ENCODE assay signal across 1 cellular context in genomic region chr4:41644915-41645295, GRCh38.
TF ChIP-seq lines count a peak whose summit lies in the region.

No MANE protein-coding gene starts in this region.

TF ChIP-seq in GM23338, 12 proteins besides CTCF, POLR2A, EP300 and RAD21 (continued from another document):
- no peak for TF ChIP-seq ZNF462 (CRISPR knock-in tag; IDR thresholded peaks at IDR 0.05)
- no peak for TF ChIP-seq EZH2phosphoT487 (IDR thresholded peaks at IDR 0.05; ENCODE audit: unreplicated experiment)
- no peak for TF ChIP-seq REST (IDR thresholded peaks at IDR 0.05; ENCODE audit: unreplicated experiment)
- TF ChIP-seq EZH2 (IDR thresholded peaks at IDR 0.05; ENCODE audit: low read depth, unreplicated experiment): no peak
- no peak for TF ChIP-seq JUNB (IDR thresholded peaks at IDR 0.05; ENCODE audit: unreplicated experiment)
- no peak for TF ChIP-seq POLR2AphosphoS5 (IDR thresholded peaks at IDR 0.05; ENCODE audit: low read depth)
- no peak for TF ChIP-seq CREB1 (CRISPR knock-in tag; IDR thresholded peaks at IDR 0.05; ENCODE audit: low read depth)
- no peak for TF ChIP-seq ZNF114 (CRISPR knock-in tag; IDR thresholded peaks at IDR 0.05)
